In genomic region chr15:34436956-34437442, GRCh38 we compare ENCODE assay signal across 9 cellular contexts. TPM values are rescaled to one million over a fixed set of nuclear protein-coding genes. Genes with fewer than 3 reads are reported as not detected.
A peak's percentile ranks its signal among the peaks of the same experiment; 100 is the strongest.
DNase-seq lines count a peak whose midpoint lies in the region; ATAC-seq, FAIRE-seq and TF ChIP-seq lines count a peak whose summit lies in the region.
"Had no signal": no experiment of that assay in that cellular context is flagged by ENCODE, and none has a peak within 500 bp of the region (broad histone marks: within the 10 kb centered on the region; RNA-seq: fewer than 3 reads in every experiment).

No MANE protein-coding gene starts in this region.

- H4K20me1 ChIP-seq in K562 (replicated peaks; ENCODE audit: control insufficient read depth, insufficient read depth, low read length): peaks cover 8% of the 10 kb centered on the region; the same call in 1 of the 2 replicates

- FAIRE-seq in K562 (lab: Jason Lieb, UNC): no peak
- FAIRE-seq: islet of Langerhans had no signal

- no peak for TF ChIP-seq POLR2A in K562 (conservative IDR thresholded peaks at IDR 0.05)

- H3K27me3 ChIP-seq in K562 (ENCODE audit: control insufficient read depth in 2 of 2, insufficient read depth in 2 of 2, low read length in 2 of 2): no peaks in the 10 kb centered on the region

- intact Hi-C loops in K562 (cut with micrococcal nuclease): loop anchor here (10.0 kb wide), 2 partner anchors 148 to 212 kb away; partner anchors contain the start of genes EMC4 and GOLGA8B

- peak overlapping the region; percentile 67; the same call in 2 of the 3 replicates for H3K27ac ChIP-seq in K562 (ENCODE audit: extremely low read depth, low read depth, low read length)

- no peak overlapping the region for H2AFZ ChIP-seq in K562 (ENCODE audit: low read depth, low read length)

- no peaks in the 10 kb centered on the region for H3K9me3 ChIP-seq in K562 (replicated peaks; ENCODE audit: control insufficient read depth, insufficient read depth, low read depth, low read length)

- ATAC-seq in HG02798 (IDR thresholded peaks at IDR 0.05; ENCODE audit: poor library complexity, unreplicated experiment): peak; percentile 61
- ATAC-seq in K562: peak; percentile 94

- H3K9ac ChIP-seq in K562 (ENCODE audit: insufficient read depth in 1 of 2, low read depth in 2 of 2, low read length in 2 of 2): peak overlapping the region; percentile 65 to 94; a peak in 3 of 4 replicates

- TF ChIP-seq EP300 in K562 (IDR thresholded peaks at IDR 0.05; ENCODE audit: low read length): no peak

- TF ChIP-seq RAD21 in K562 (CRISPR knock-in tag; conservative IDR thresholded peaks at IDR 0.05 in 1 of 2, IDR thresholded peaks at IDR 0.05 in 1 of 2): no peak; a peak in 1 of 4 replicates

- peak in 2 of 3 experiments; percentile 30 to 53; a peak in 3 of 6 replicates for TF ChIP-seq CTCF in K562 (IDR thresholded peaks at IDR 0.05 in 2 of 3, conservative IDR thresholded peaks at IDR 0.05 in 1 of 3; ENCODE audit: insufficient read depth in 2 of 3, low read depth in 1 of 3, low read length in 3 of 3)

- in situ Hi-C loops in K562 (cut with MboI): no loop called here

- peaks cover 8 to 26% of the 10 kb centered on the region in 2 experiments; a peak in 3 of 5 replicates for H3K4me1 ChIP-seq in K562 (replicated peaks in 1 of 2; ENCODE audit: control insufficient read depth in 2 of 2, insufficient read depth in 2 of 2, low read length in 2 of 2)

- CTCF ChIA-PET in K562 (lab: Yijun Ruan, JAX; ENCODE audit: low intra/inter-chr PET ratio): no interaction called here

- no peaks in the 10 kb centered on the region for H3K9me1 ChIP-seq in K562 (ENCODE audit: control insufficient read depth, insufficient read depth, low read length)

- BruUV-seq in K562 (replicated peaks; lab: Mats Ljungman, UMichigan): no TSS peak

- DNase-seq in DMS53 (lab: John Stamatoyannopoulos, UW): peak; percentile 55
- no peak for DNase-seq in DMS53 treated with DMSO at 0.1 percent for 48 hours (lab: John Stamatoyannopoulos, UW; ENCODE audit: unreplicated experiment)
- DNase-seq in T-helper 1 cell: peak in 4 of 5 donors; percentile 26 to 64 (median 30)
- peak; percentile 67 to 74 (median 68) for DNase-seq in K562 (ENCODE audit: extremely low read depth in 1 of 4, low spot score in 3 of 4)
- peak; percentile 26 for DNase-seq in iris pigment epithelial cell (ENCODE audit: low read depth)
- peak; percentile 28 for DNase-seq in stimulated activated CD4-positive, alpha-beta T cell treated with anti-CD3 and anti-CD28 coated beads, Interleukin-1b, Interleukin-23, amount 100 ng/mL, for 48 hours
- DNase-seq in NCI-H187 (lab: John Stamatoyannopoulos, UW): no peak

- POLR2A ChIA-PET in K562 (lab: Yijun Ruan, JAX): no interaction called here

- peaks cover 38% of the 10 kb centered on the region; the same call in 2 of the 3 replicates for H3K36me3 ChIP-seq in K562 (ENCODE audit: control insufficient read depth, insufficient read depth, low read length)

- H3K4me2 ChIP-seq in K562 (ENCODE audit: insufficient read depth, low read length): peak overlapping the region; percentile 68

- peak overlapping the region; percentile 74 for H3K4me3 ChIP-seq in K562

- WGBS in K562 (ENCODE audit: insufficient coverage, low coverage, missing lambda C conversion rate): under 1% methylated on average over 31 of the region's 70 CpGs

- peaks cover 40% of the 10 kb centered on the region for H3K79me2 ChIP-seq in K562 (ENCODE audit: control insufficient read depth, insufficient read depth, low read length)

TF ChIP-seq in K562, 482 proteins besides CTCF, POLR2A, EP300 and RAD21 (continues in another document):
- TF ChIP-seq CBX5 (IDR thresholded peaks at IDR 0.05; ENCODE audit: borderline replicate concordance, low read depth) (no peak), RHOXF2B (CRISPR knock-in tag; conservative IDR thresholded peaks at IDR 0.05) (no peak), ZNF277 (CRISPR knock-in tag; IDR thresholded peaks at IDR 0.05; ENCODE audit: borderline replicate concordance) (no peak), ZNF318 (IDR thresholded peaks at IDR 0.05; ENCODE audit: borderline replicate concordance in 1 of 2, low read depth in 1 of 2) (no peak), MED1 (CRISPR knock-in tag; IDR thresholded peaks at IDR 0.05; ENCODE audit: borderline replicate concordance) (no peak), ZNF121 (CRISPR knock-in tag; conservative IDR thresholded peaks at IDR 0.05) (no peak), RBFOX2 (IDR thresholded peaks at IDR 0.05; ENCODE audit: low read depth, low read length) (peak; percentile 76), GABPB2 (CRISPR knock-in tag; conservative IDR thresholded peaks at IDR 0.05) (no peak)

RNA-seq across cellular contexts. Expression of gene GOLGA8A, which starts 0.6 kb away (rescaled TPM):
- 252 and 601 TPM in 2 replicates for total RNA-seq in K562 (2011; cell fraction: chromatin; rRNA removed; ENCODE audit: low replicate concordance)
- total RNA-seq in K562 (2011; cell fraction: nucleolus; rRNA removed): 93.6 and 128 TPM in 2 replicates
- 217 and 228 TPM in 2 replicates for total RNA-seq in K562 (2011; cell fraction: nucleoplasm; rRNA removed)
- 34.6 and 35.3 TPM in 2 replicates for total RNA-seq in K562 (2014; rRNA removed)
- total RNA-seq in K562 (2014; rRNA removed; fragmentation: Illumina TruSeq; extraction: Trizol): 55.9 and 56.3 TPM in 2 replicates
- total RNA-seq in K562 (2015; rRNA removed; fragmentation: Illumina TruSeq; extraction: Trizol): 48.3 and 52.6 TPM in 2 replicates
- 77.0 and 86.3 TPM in 2 replicates for total RNA-seq in K562 (2021)
- polyA plus RNA-seq in K562 (2011; rRNA removed): 98.9 and 99.2 TPM in 2 replicates
- 6.2 and 17.2 TPM in 2 replicates for polyA plus RNA-seq in K562 (2011; cell fraction: cytosol; rRNA removed)
- polyA plus RNA-seq in K562 (2011; cell fraction: nucleus; rRNA removed): 364 and 408 TPM in 2 replicates
- polyA plus RNA-seq in K562 (2012): 77.0 and 141 TPM in 2 replicates
- 65.7 and 82.7 TPM in 2 replicates for polyA plus RNA-seq in K562 (2014; fragmentation: Illumina TruSeq; extraction: Trizol)
- polyA plus RNA-seq in K562 (2014; fragmentation: Nextera tagmentation; extraction: Ambion mirVana): 10 to 100 TPM; 11.2 to 12.4 TPM
- polyA plus RNA-seq in K562 (2014; rRNA removed): 144 and 191 TPM in 2 replicates
- polyA minus RNA-seq in K562 (2011; rRNA and poly(A)+ RNA removed): 17.0 and 17.2 TPM in 2 replicates
- 5.7 and 7.8 TPM in 2 replicates for polyA minus RNA-seq in K562 (2011; cell fraction: cytosol; rRNA and poly(A)+ RNA removed)
- 45.1 and 69.5 TPM in 2 replicates for polyA minus RNA-seq in K562 (2011; cell fraction: nucleus; rRNA and poly(A)+ RNA removed)

Comparison
In these comparisons a context has a peak if more than half of its experiments do, and no peak if none do; other contexts are left out.
1. DNase-seq: peak in DMS53 (single experiment), T-helper 1 cell (4 of 5), K562 (4 of 4), iris pigment epithelial cell (single experiment) and stimulated activated CD4-positive, alpha-beta T cell treated with anti-CD3 and anti-CD28 coated beads, Interleukin-1b, Interleukin-23, amount 100 ng/mL, for 48 hours (single experiment); none in DMS53 treated with DMSO at 0.1 percent for 48 hours (single experiment) and NCI-H187 (0 of 2).